1 cellular context compared by ENCODE assay signal in the genomic region with DNA sequence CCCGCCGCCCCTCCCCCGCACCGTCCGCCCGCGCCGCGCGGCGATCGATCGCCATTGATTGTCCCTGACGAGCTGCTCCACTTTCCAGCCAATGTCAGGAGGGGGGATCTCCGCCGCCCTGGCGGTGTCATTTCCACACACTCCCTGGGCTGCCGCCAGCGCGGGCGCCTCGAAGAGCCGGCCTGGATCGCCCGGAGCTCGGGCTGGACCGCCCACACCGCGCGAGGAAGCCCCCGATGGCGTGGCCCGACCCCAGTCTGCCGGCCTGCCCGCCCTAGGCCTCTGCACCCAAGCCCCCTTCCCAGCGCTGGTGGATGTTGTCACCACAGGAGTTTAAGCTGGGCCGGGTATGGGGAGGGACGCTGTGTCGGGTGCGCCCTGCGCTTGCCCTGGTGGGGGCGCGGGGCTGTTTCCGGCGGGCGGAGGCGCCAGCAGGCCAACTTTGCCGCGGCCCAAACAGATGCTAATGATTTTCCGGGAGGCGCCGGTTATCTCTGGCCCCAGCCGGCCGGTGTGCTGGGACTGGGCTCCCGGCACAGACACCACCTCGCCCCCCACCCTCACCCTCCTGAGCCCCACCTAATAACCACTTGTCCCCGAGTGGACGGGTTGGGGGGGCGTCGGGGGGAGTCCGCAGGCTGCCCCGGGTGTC.
TF ChIP-seq lines count a peak whose summit lies in the region.

No MANE protein-coding gene starts in this region.

TF ChIP-seq in HepG2, 621 proteins besides CTCF, POLR2A, EP300 and RAD21 (continued from another document and continues in another):
- TF ChIP-seq, protein P1, sequence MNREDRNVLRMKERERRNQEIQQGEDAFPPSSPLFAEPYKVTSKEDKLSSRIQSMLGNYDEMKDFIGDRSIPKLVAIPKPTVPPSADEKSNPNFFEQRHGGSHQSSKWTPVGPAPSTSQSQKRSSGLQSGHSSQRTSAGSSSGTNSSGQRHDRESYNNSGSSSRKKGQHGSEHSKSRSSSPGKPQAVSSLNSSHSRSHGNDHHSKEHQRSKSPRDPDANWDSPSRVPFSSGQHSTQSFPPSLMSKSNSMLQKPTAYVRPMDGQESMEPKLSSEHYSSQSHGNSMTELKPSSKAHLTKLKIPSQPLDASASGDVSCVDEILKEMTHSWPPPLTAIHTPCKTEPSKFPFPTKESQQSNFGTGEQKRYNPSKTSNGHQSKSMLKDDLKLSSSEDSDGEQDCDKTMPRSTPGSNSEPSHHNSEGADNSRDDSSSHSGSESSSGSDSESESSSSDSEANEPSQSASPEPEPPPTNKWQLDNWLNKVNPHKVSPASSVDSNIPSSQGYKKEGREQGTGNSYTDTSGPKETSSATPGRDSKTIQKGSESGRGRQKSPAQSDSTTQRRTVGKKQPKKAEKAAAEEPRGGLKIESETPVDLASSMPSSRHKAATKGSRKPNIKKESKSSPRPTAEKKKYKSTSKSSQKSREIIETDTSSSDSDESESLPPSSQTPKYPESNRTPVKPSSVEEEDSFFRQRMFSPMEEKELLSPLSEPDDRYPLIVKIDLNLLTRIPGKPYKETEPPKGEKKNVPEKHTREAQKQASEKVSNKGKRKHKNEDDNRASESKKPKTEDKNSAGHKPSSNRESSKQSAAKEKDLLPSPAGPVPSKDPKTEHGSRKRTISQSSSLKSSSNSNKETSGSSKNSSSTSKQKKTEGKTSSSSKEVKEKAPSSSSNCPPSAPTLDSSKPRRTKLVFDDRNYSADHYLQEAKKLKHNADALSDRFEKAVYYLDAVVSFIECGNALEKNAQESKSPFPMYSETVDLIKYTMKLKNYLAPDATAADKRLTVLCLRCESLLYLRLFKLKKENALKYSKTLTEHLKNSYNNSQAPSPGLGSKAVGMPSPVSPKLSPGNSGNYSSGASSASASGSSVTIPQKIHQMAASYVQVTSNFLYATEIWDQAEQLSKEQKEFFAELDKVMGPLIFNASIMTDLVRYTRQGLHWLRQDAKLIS (CRISPR knock-in tag; IDR thresholded peaks at IDR 0.05), result no peak
- TF ChIP-seq ARID2 (CRISPR knock-in tag; IDR thresholded peaks at IDR 0.05; ENCODE audit: borderline replicate concordance) (peak; percentile 81; the same call in 1 of the 2 replicates), CBX2 (IDR thresholded peaks at IDR 0.05; ENCODE audit: low read depth, low read length) (no peak), CBX2 (CRISPR knock-in tag; IDR thresholded peaks at IDR 0.05; ENCODE audit: low read depth) (0 out of 2 replicates have a peak, but pooled peaks have one; percentile 66), SATB2 (CRISPR knock-in tag; IDR thresholded peaks at IDR 0.05) (no peak), WIZ (CRISPR knock-in tag; IDR thresholded peaks at IDR 0.05) (0 out of 2 replicates have a peak, but pooled peaks have one; percentile 41), ZNF670 (CRISPR knock-in tag; IDR thresholded peaks at IDR 0.05; ENCODE audit: borderline replicate concordance) (no peak), ZNF775 (CRISPR knock-in tag; IDR thresholded peaks at IDR 0.05; ENCODE audit: borderline replicate concordance) (no peak), SAP130 (CRISPR knock-in tag; IDR thresholded peaks at IDR 0.05; ENCODE audit: low read depth) (peak; percentile 81), ZFP36L1 (CRISPR knock-in tag; IDR thresholded peaks at IDR 0.05) (peak; percentile 68; the same call in 1 of the 2 replicates), ZNF879 (CRISPR knock-in tag; IDR thresholded peaks at IDR 0.05) (no peak), ZNF749 (CRISPR knock-in tag; IDR thresholded peaks at IDR 0.05; ENCODE audit: borderline replicate concordance) (no peak; the same call in 1 of the 2 replicates), ZNF496 (CRISPR knock-in tag; IDR thresholded peaks at IDR 0.05; ENCODE audit: insufficient replicate concordance) (no peak), ZNF619 (CRISPR knock-in tag; IDR thresholded peaks at IDR 0.05) (peak; percentile 78), ZNF33B (CRISPR knock-in tag; IDR thresholded peaks at IDR 0.05) (0 out of 2 replicates have a peak, but pooled peaks have one; percentile 57), CCAR2 (optimal IDR thresholded peaks at IDR 0.05; ENCODE audit: low read depth, low read length) (no peak), FOXA3 (CRISPR knock-in tag; IDR thresholded peaks at IDR 0.05) (0 out of 2 replicates have a peak, but pooled peaks have one; percentile 25), ZNF703 (CRISPR knock-in tag; IDR thresholded peaks at IDR 0.05; ENCODE audit: borderline replicate concordance) (peak; percentile 72), ZNF317 (CRISPR knock-in tag; IDR thresholded peaks at IDR 0.05) (no peak), ATF1 (CRISPR knock-in tag; IDR thresholded peaks at IDR 0.05) (no peak), BORCS8-MEF2B (CRISPR knock-in tag; IDR thresholded peaks at IDR 0.05) (peak; percentile 90), ZNF274 (CRISPR knock-in tag; IDR thresholded peaks at IDR 0.05) (peak; percentile 87), AGO1 (IDR thresholded peaks at IDR 0.05; ENCODE audit: low read depth, low read length, poor library complexity, severe bottlenecking) (no peak), REXO4 (CRISPR knock-in tag; IDR thresholded peaks at IDR 0.05; ENCODE audit: borderline replicate concordance) (no peak), ZNF446 (CRISPR knock-in tag; IDR thresholded peaks at IDR 0.05) (0 out of 2 replicates have a peak, but pooled peaks have one; percentile 47), RBM39 (IDR thresholded peaks at IDR 0.05; ENCODE audit: low read depth, low read length, poor library complexity, severe bottlenecking) (peak; percentile 51), ZNF672 (CRISPR knock-in tag; IDR thresholded peaks at IDR 0.05) (no peak), TSC22D2 (CRISPR knock-in tag; IDR thresholded peaks at IDR 0.05; ENCODE audit: borderline replicate concordance) (peak; percentile 59; the same call in 1 of the 2 replicates), RXRA (CRISPR knock-in tag; IDR thresholded peaks at IDR 0.05) (peak; percentile 73; the same call in 1 of the 2 replicates), NCOR1 (IDR thresholded peaks at IDR 0.05; ENCODE audit: borderline replicate concordance, low read length) (no peak; the same call in 1 of the 2 replicates), TBL1XR1 (IDR thresholded peaks at IDR 0.05; ENCODE audit: borderline replicate concordance, low read length, partially characterized antibody) (no peak), HDAC2 (CRISPR knock-in tag; IDR thresholded peaks at IDR 0.05) (peak; percentile 89), NFRKB (IDR thresholded peaks at IDR 0.05) (no peak), ZNF746 (CRISPR knock-in tag; IDR thresholded peaks at IDR 0.05) (peak; percentile 98), SNRNP70 (IDR thresholded peaks at IDR 0.05; ENCODE audit: low read depth, low read length) (no peak), DR1 (CRISPR knock-in tag; IDR thresholded peaks at IDR 0.05) (no peak), EZH2 (conservative IDR thresholded peaks at IDR 0.05; ENCODE audit: low read depth, low read length) (no peak), TCF12 (IDR thresholded peaks at IDR 0.05) (no peak), TCF12 (CRISPR knock-in tag; IDR thresholded peaks at IDR 0.05) (no peak), NFYB (CRISPR knock-in tag; IDR thresholded peaks at IDR 0.05) (peak; percentile 46; the same call in 1 of the 2 replicates), AKAP8 (CRISPR knock-in tag; IDR thresholded peaks at IDR 0.05) (peak; percentile 68; the same call in 1 of the 2 replicates), CENPX (CRISPR knock-in tag; IDR thresholded peaks at IDR 0.05) (no peak), NFE2L2 (IDR thresholded peaks at IDR 0.05; ENCODE audit: low read length) (no peak), HCFC1 (IDR thresholded peaks at IDR 0.05; ENCODE audit: low read depth, low read length) (no peak), JDP2 (CRISPR knock-in tag; IDR thresholded peaks at IDR 0.05; ENCODE audit: borderline replicate concordance) (0 out of 2 replicates have a peak, but pooled peaks have one; percentile 50), TBP (CRISPR knock-in tag; IDR thresholded peaks at IDR 0.05) (no peak), NFIC (IDR thresholded peaks at IDR 0.05; ENCODE audit: low read length) (peak; percentile 36; the same call in 1 of the 2 replicates), SIN3B (IDR thresholded peaks at IDR 0.05; ENCODE audit: low read length) (no peak), KAT7 (CRISPR knock-in tag; IDR thresholded peaks at IDR 0.05; ENCODE audit: borderline replicate concordance) (peak; percentile 86; the same call in 1 of the 2 replicates), ZNF253 (CRISPR knock-in tag; IDR thresholded peaks at IDR 0.05; ENCODE audit: borderline replicate concordance) (no peak), ATF7-NPFF (CRISPR knock-in tag; IDR thresholded peaks at IDR 0.05; ENCODE audit: low read depth) (peak; percentile 73), ZBTB7A (CRISPR knock-in tag; IDR thresholded peaks at IDR 0.05) (peak; percentile 98)
- TF ChIP-seq, protein P2, sequence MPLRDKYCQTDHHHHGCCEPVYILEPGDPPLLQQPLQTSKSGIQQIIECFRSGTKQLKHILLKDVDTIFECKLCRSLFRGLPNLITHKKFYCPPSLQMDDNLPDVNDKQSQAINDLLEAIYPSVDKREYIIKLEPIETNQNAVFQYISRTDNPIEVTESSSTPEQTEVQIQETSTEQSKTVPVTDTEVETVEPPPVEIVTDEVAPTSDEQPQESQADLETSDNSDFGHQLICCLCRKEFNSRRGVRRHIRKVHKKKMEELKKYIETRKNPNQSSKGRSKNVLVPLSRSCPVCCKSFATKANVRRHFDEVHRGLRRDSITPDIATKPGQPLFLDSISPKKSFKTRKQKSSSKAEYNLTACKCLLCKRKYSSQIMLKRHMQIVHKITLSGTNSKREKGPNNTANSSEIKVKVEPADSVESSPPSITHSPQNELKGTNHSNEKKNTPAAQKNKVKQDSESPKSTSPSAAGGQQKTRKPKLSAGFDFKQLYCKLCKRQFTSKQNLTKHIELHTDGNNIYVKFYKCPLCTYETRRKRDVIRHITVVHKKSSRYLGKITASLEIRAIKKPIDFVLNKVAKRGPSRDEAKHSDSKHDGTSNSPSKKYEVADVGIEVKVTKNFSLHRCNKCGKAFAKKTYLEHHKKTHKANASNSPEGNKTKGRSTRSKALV (CRISPR knock-in tag; IDR thresholded peaks at IDR 0.05), result peak; percentile 92
- TF ChIP-seq, protein P3, sequence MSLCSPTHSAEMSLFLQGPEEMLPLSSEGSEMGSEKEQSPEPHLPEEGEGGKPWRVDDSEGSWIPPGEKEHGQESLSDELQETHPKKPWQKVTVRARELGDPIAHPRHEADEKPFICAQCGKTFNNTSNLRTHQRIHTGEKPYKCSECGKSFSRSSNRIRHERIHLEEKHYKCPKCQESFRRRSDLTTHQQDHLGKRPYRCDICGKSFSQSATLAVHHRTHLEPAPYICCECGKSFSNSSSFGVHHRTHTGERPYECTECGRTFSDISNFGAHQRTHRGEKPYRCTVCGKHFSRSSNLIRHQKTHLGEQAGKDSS (CRISPR knock-in tag; IDR thresholded peaks at IDR 0.05; ENCODE audit: borderline replicate concordance, low read depth), result peak; percentile 76; the same call in 1 of the 2 replicates
- TF ChIP-seq, protein P4, sequence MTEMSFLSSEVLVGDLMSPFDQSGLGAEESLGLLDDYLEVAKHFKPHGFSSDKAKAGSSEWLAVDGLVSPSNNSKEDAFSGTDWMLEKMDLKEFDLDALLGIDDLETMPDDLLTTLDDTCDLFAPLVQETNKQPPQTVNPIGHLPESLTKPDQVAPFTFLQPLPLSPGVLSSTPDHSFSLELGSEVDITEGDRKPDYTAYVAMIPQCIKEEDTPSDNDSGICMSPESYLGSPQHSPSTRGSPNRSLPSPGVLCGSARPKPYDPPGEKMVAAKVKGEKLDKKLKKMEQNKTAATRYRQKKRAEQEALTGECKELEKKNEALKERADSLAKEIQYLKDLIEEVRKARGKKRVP (CRISPR knock-in tag; IDR thresholded peaks at IDR 0.05), result no peak
- TF ChIP-seq, protein P5, sequence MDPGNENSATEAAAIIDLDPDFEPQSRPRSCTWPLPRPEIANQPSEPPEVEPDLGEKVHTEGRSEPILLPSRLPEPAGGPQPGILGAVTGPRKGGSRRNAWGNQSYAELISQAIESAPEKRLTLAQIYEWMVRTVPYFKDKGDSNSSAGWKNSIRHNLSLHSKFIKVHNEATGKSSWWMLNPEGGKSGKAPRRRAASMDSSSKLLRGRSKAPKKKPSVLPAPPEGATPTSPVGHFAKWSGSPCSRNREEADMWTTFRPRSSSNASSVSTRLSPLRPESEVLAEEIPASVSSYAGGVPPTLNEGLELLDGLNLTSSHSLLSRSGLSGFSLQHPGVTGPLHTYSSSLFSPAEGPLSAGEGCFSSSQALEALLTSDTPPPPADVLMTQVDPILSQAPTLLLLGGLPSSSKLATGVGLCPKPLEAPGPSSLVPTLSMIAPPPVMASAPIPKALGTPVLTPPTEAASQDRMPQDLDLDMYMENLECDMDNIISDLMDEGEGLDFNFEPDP (CRISPR knock-in tag; conservative IDR thresholded peaks at IDR 0.05), result 0 out of 2 replicates have a peak, but pooled peaks have one; percentile 72
- TF ChIP-seq, protein P6, sequence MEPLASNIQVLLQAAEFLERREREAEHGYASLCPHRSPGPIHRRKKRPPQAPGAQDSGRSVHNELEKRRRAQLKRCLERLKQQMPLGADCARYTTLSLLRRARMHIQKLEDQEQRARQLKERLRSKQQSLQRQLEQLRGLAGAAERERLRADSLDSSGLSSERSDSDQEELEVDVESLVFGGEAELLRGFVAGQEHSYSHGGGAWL (CRISPR knock-in tag; IDR thresholded peaks at IDR 0.05), result peak; percentile 63; the same call in 1 of the 2 replicates
- TF ChIP-seq, protein P7, sequence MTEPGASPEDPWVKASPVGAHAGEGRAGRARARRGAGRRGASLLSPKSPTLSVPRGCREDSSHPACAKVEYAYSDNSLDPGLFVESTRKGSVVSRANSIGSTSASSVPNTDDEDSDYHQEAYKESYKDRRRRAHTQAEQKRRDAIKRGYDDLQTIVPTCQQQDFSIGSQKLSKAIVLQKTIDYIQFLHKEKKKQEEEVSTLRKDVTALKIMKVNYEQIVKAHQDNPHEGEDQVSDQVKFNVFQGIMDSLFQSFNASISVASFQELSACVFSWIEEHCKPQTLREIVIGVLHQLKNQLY (CRISPR knock-in tag; IDR thresholded peaks at IDR 0.05), result no peak
- TF ChIP-seq, protein P8, sequence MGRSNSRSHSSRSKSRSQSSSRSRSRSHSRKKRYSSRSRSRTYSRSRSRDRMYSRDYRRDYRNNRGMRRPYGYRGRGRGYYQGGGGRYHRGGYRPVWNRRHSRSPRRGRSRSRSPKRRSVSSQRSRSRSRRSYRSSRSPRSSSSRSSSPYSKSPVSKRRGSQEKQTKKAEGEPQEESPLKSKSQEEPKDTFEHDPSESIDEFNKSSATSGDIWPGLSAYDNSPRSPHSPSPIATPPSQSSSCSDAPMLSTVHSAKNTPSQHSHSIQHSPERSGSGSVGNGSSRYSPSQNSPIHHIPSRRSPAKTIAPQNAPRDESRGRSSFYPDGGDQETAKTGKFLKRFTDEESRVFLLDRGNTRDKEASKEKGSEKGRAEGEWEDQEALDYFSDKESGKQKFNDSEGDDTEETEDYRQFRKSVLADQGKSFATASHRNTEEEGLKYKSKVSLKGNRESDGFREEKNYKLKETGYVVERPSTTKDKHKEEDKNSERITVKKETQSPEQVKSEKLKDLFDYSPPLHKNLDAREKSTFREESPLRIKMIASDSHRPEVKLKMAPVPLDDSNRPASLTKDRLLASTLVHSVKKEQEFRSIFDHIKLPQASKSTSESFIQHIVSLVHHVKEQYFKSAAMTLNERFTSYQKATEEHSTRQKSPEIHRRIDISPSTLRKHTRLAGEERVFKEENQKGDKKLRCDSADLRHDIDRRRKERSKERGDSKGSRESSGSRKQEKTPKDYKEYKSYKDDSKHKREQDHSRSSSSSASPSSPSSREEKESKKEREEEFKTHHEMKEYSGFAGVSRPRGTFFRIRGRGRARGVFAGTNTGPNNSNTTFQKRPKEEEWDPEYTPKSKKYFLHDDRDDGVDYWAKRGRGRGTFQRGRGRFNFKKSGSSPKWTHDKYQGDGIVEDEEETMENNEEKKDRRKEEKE (IDR thresholded peaks at IDR 0.05), result no peak
- TF ChIP-seq, protein P9, sequence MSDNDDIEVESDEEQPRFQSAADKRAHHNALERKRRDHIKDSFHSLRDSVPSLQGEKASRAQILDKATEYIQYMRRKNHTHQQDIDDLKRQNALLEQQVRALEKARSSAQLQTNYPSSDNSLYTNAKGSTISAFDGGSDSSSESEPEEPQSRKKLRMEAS (IDR thresholded peaks at IDR 0.05), result peak; percentile 84
